In the genomic region with DNA sequence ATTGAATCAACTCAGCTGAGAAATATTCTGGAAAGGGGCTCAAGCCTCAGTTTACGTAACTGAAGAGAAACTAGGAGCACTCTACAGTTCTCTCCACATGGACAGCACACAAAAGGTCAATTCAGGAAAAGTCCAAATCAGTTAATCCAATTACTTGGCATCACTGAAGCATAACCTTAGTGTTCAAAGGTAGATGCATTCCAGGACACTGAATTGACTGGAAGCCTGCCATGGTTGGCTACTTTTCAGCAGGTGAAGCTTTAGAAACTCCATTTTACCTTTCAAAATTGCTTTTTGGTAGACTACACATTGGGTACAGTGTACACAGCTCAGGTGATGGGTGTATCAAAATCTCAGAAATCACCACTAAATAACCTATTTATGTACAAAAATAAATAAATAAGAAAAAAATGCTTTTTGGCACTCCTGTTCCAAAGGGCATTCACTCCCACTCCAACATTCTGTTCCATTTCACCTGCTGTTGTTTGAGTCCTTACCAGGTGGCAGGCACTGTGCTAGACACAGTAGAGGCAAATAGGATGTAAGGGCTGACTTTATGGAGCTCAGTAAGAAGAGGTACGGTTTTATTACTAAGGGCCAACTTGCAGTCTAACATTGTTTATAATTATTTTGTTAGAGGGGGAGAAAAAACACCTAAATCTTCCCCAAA, we compare ENCODE assay signal across 20 cellular contexts.
"Had no signal": no experiment of that assay in that cellular context is flagged by ENCODE, and none has a peak within 500 bp of the region (broad histone marks: within the 10 kb centered on the region; RNA-seq: fewer than 3 reads in every experiment).

No MANE protein-coding gene starts in this region.

- H3K4me3 ChIP-seq: adrenal gland, MG63 had no signal

- H3K27ac ChIP-seq: adrenal gland had no signal

- DNase-seq: activated CD4-positive, alpha-beta T cell treated with anti-CD3 and anti-CD28 coated beads for 4 hours; activated CD8-positive, alpha-beta memory T cell treated with anti-CD3 and anti-CD28 coated beads, Interleukin-2, amount 50 U/mL, for 4 hours; activated CD8-positive, alpha-beta T cell treated with anti-CD3 and anti-CD28 coated beads for 36 hours; activated naive CD4-positive, alpha-beta T cell treated with anti-CD3 and anti-CD28 coated beads, Interleukin-2, amount 50 U/mL, for 16 hours; activated naive CD8-positive, alpha-beta T cell treated with anti-CD3 and anti-CD28 coated beads, Interleukin-2, amount 10 ng/mL, durations not matched to agents 7 days and 5 days; adrenal gland; anterior cingulate cortex; MG63; MV-4-11; NCI-H1092 treated with DMSO at 0.1 percent for 48 hours; NCI-H1417 treated with DMSO at 0.1 percent for 48 hours; NCI-H1694; NCI-H2029; NCI-H2107; NCI-H2171 treated with DMSO at 0.1 percent for 48 hours; NCI-H226; NCI-H526 treated with DMSO at 0.1 percent for 48 hours; SHP77 treated with DMSO at 0.1 percent for 48 hours had no signal

- H3K4me1 ChIP-seq: adrenal gland had no signal

- FAIRE-seq: RCC 7860 had no signal

- H3K36me3 ChIP-seq: adrenal gland, MG63 had no signal

- H3K27me3 ChIP-seq: adrenal gland, MG63 had no signal

- H3K9me3 ChIP-seq: adrenal gland, MG63 had no signal

- ATAC-seq: activated CD4-positive, CD25-positive, alpha-beta regulatory T cell treated with anti-CD3 and anti-CD28 coated beads, Interleukin-2, amount 50 U/mL, for 24 hours; activated CD8-positive, alpha-beta T cell treated with anti-CD3 and anti-CD28 coated beads for 36 hours had no signal
